Comparison of ENCODE assay signal across 1 cellular context in the genomic region with DNA sequence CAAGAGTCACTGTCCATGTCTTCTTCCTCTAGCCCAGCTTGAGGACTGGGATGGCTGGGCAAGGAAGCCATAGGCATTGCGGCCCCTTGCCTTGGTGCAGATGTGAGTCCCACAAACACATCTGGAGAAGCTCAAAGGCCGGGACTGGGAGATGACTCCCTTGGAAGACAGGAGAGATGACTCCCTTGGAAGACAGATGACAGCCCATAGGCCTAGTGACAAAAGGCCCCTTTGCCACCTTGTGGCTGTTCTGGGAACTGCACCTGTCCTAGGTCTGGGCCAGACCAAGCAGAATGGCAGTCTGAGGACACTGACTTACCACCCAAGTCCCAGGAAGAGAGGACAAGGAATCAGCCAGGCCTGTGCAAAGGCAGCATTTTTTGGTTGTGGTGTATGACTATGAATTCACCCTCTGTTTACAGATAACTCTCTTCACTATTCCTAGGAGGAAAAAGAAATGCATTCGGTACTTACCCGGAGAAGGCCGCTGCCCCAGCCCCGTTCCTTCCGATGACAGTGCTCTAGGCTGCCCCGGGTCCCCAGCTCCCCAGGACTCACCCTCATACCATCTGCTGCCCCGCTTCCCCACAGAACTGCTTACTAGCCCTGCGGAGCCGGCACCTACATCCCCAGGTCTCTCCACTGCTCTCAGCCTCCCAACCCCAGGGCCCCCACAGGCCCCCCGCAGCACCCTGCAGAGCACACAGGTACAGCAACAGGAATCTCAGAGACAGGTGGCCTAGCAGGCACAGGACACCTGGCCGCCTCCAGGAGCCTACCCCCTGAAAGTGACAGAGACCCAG.
A peak's percentile ranks its signal among the peaks of the same experiment; 100 is the strongest.
TF ChIP-seq lines count a peak whose summit lies in the region.

No MANE protein-coding gene starts in this region.

TF ChIP-seq in GM12878, 131 proteins besides CTCF, POLR2A, EP300 and RAD21 (continued from another document):
- TF ChIP-seq, protein P1, sequence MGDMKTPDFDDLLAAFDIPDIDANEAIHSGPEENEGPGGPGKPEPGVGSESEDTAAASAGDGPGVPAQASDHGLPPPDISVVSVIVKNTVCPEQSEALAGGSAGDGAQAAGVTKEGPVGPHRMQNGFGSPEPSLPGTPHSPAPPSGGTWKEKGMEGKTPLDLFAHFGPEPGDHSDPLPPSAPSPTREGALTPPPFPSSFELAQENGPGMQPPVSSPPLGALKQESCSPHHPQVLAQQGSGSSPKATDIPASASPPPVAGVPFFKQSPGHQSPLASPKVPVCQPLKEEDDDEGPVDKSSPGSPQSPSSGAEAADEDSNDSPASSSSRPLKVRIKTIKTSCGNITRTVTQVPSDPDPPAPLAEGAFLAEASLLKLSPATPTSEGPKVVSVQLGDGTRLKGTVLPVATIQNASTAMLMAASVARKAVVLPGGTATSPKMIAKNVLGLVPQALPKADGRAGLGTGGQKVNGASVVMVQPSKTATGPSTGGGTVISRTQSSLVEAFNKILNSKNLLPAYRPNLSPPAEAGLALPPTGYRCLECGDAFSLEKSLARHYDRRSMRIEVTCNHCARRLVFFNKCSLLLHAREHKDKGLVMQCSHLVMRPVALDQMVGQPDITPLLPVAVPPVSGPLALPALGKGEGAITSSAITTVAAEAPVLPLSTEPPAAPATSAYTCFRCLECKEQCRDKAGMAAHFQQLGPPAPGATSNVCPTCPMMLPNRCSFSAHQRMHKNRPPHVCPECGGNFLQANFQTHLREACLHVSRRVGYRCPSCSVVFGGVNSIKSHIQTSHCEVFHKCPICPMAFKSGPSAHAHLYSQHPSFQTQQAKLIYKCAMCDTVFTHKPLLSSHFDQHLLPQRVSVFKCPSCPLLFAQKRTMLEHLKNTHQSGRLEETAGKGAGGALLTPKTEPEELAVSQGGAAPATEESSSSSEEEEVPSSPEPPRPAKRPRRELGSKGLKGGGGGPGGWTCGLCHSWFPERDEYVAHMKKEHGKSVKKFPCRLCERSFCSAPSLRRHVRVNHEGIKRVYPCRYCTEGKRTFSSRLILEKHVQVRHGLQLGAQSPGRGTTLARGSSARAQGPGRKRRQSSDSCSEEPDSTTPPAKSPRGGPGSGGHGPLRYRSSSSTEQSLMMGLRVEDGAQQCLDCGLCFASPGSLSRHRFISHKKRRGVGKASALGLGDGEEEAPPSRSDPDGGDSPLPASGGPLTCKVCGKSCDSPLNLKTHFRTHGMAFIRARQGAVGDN (IDR thresholded peaks at IDR 0.05), result peak; percentile 74
- TF ChIP-seq SMARCA5 (IDR thresholded peaks at IDR 0.05), result peak; percentile 20; the same call in 1 of the 2 replicates
- TF ChIP-seq RB1 (IDR thresholded peaks at IDR 0.05; ENCODE audit: borderline replicate concordance), result 0 out of 2 replicates have a peak, but pooled peaks have one; percentile 36
- TF ChIP-seq IKZF2 (IDR thresholded peaks at IDR 0.05), result no peak
- TF ChIP-seq JUND (IDR thresholded peaks at IDR 0.05; ENCODE audit: low read depth, low read length), result no peak
- no peak for TF ChIP-seq RAD51 (IDR thresholded peaks at IDR 0.05)
- 0 out of 2 replicates have a peak, but pooled peaks have one; percentile 28 for TF ChIP-seq IKZF1 (conservative IDR thresholded peaks at IDR 0.05)
- TF ChIP-seq EGR1 (IDR thresholded peaks at IDR 0.05; ENCODE audit: borderline replicate concordance in 1 of 2, low read depth in 2 of 2, low read length in 2 of 2), result 0 out of 3 replicates have a peak, but pooled peaks of 1 of the 2 experiments have one; percentile 9
- TF ChIP-seq IRF4 (IDR thresholded peaks at IDR 0.05; ENCODE audit: low read depth, low read length), result no peak
